12 cellular contexts compared by ENCODE assay signal in genomic region chr3:190338717-190339116, GRCh38. TPM values are rescaled to one million over a fixed set of nuclear protein-coding genes. Genes with fewer than 3 reads are reported as not detected.
DNase-seq lines count a peak whose midpoint lies in the region; ATAC-seq and TF ChIP-seq lines count a peak whose summit lies in the region.
"Had no signal": no experiment of that assay in that cellular context is flagged by ENCODE, and none has a peak within 500 bp of the region (broad histone marks: within the 10 kb centered on the region; RNA-seq: fewer than 3 reads in every experiment).

No MANE protein-coding gene starts in this region.

- peak; percentile 78 for DNase-seq in MCF 10A (ENCODE audit: unreplicated experiment)
- DNase-seq in breast epithelium (ENCODE audit: low spot score in 2 of 2), result no peak
- peak; percentile 41 for DNase-seq in RWPE1 (ENCODE audit: low spot score)
- peak; percentile 8 for DNase-seq in globus pallidus (ENCODE audit: low spot score)
- DNase-seq in upper lobe of right lung, result no peak
- no peak for DNase-seq in activated naive CD4-positive, alpha-beta T cell treated with anti-CD3 and anti-CD28 coated beads for 36 hours
- DNase-seq in stimulated activated naive CD8-positive, alpha-beta T cell treated with anti-CD3 and anti-CD28 coated beads, Interleukin-15, amount 100 ng/mL, for 72 hours, result no peak
- DNase-seq: gastrocnemius medialis, NCI-H1417 treated with DMSO at 0.1 percent for 48 hours had no signal

- CTCF ChIA-PET in MCF 10A (lab: Yijun Ruan, JAX) (interaction anchor here (0.5 to 6.9 kb wide), 10 partner anchors 15 to 352 kb away, joined by 3 to 102 read pairs (median 4); partner anchors contain the start of gene CLDN1), RWPE1 (lab: Yijun Ruan, JAX) (interaction anchor here (0.6 to 1.4 kb wide), 5 partner anchors 44 to 1557 kb away, joined by 3 to 4 read pairs (median 4); no protein-coding TSS in a partner anchor)
- CTCF ChIA-PET in activated naive CD4-positive, alpha-beta T cell treated with anti-CD3 and anti-CD28 coated beads for 36 hours (lab: Charles Lee), result interaction anchor here (1.1 to 1.4 kb wide), 3 partner anchors 17 to 372 kb away, joined by 3 to 6 read pairs (median 3); partner anchors contain the start of gene CLDN1

- H3K36me3 Mint-ChIP-seq in MCF 10A (ENCODE audit: insufficient read depth, unreplicated experiment), result no peaks in the 10 kb centered on the region
- no peaks in the 10 kb centered on the region for H3K36me3 Mint-ChIP-seq in activated naive CD4-positive, alpha-beta T cell treated with anti-CD3 and anti-CD28 coated beads for 36 hours (ENCODE audit: low read depth)

- H3K27ac Mint-ChIP-seq in MCF 10A (ENCODE audit: low read depth, unreplicated experiment), result peak overlapping the region; percentile 55
- H3K27ac Mint-ChIP-seq in activated naive CD4-positive, alpha-beta T cell treated with anti-CD3 and anti-CD28 coated beads for 36 hours, result no peak overlapping the region
- no peak overlapping the region for H3K27ac Mint-ChIP-seq in stimulated activated naive CD8-positive, alpha-beta T cell treated with anti-CD3 and anti-CD28 coated beads, Interleukin-15, amount 100 ng/mL, for 72 hours
- H3K27ac Mint-ChIP-seq: WTC11 had no signal

- no peak overlapping the region for H3K4me3 Mint-ChIP-seq in MCF 10A (ENCODE audit: unreplicated experiment)
- H3K4me3 Mint-ChIP-seq in activated naive CD4-positive, alpha-beta T cell treated with anti-CD3 and anti-CD28 coated beads for 36 hours, result no peak overlapping the region
- H3K4me3 Mint-ChIP-seq in stimulated activated naive CD8-positive, alpha-beta T cell treated with anti-CD3 and anti-CD28 coated beads, Interleukin-15, amount 100 ng/mL, for 72 hours, result no peak overlapping the region
- H3K4me3 Mint-ChIP-seq: central memory CD8-positive, alpha-beta T cell; WTC11 had no signal

- no peaks in the 10 kb centered on the region for H3K4me1 ChIP-seq in breast epithelium
- H3K4me1 ChIP-seq in upper lobe of right lung, result peaks cover 7% of the 10 kb centered on the region
- H3K4me1 ChIP-seq: gastrocnemius medialis had no signal

- no peak overlapping the region for H3K4me3 ChIP-seq in breast epithelium
- H3K4me3 ChIP-seq in upper lobe of right lung, result no peak overlapping the region
- H3K4me3 ChIP-seq: gastrocnemius medialis had no signal

- H3K36me3 ChIP-seq in breast epithelium (no peaks in the 10 kb centered on the region), upper lobe of right lung (no peaks in the 10 kb centered on the region)
- H3K36me3 ChIP-seq: gastrocnemius medialis had no signal

- no TSS peak for BruUV-seq in MCF 10A (replicated peaks; lab: Mats Ljungman, UMichigan)

- no peak for TF ChIP-seq CTCF in MCF 10A (IDR thresholded peaks at IDR 0.05; ENCODE audit: unreplicated experiment)
- no peak for TF ChIP-seq CTCF in breast epithelium (IDR thresholded peaks at IDR 0.05)
- no peak for TF ChIP-seq CTCF in RWPE1 (conservative IDR thresholded peaks at IDR 0.05; ENCODE audit: low read depth)
- TF ChIP-seq CTCF in upper lobe of right lung (IDR thresholded peaks at IDR 0.05), result no peak

- intact Hi-C loops in MCF 10A (cut with micrococcal nuclease), result no loop called here
- intact Hi-C loops in breast epithelium (cut with DNase I; ENCODE audit: low total_unique reads), result no loop called here
- intact Hi-C loops in upper lobe of right lung (cut with DNase I), result no loop called here
- intact Hi-C loops in activated naive CD4-positive, alpha-beta T cell treated with anti-CD3 and anti-CD28 coated beads for 36 hours (cut with micrococcal nuclease), result no loop called here

- H3K9me3 ChIP-seq in breast epithelium (no peaks in the 10 kb centered on the region), upper lobe of right lung (no peaks in the 10 kb centered on the region)
- H3K9me3 ChIP-seq: gastrocnemius medialis had no signal

- no peaks in the 10 kb centered on the region for H3K9me3 Mint-ChIP-seq in MCF 10A (ENCODE audit: unreplicated experiment)
- H3K9me3 Mint-ChIP-seq in activated naive CD4-positive, alpha-beta T cell treated with anti-CD3 and anti-CD28 coated beads for 36 hours, result peaks cover 5% of the 10 kb centered on the region
- peaks cover 5 to 8% of the 10 kb centered on the region in 2 donors for H3K9me3 Mint-ChIP-seq in stimulated activated naive CD8-positive, alpha-beta T cell treated with anti-CD3 and anti-CD28 coated beads, Interleukin-15, amount 100 ng/mL, for 72 hours
- H3K9me3 Mint-ChIP-seq: central memory CD8-positive, alpha-beta T cell had no signal

- TF ChIP-seq POLR2A in breast epithelium (IDR thresholded peaks at IDR 0.05) (no peak), GM18505 (IDR thresholded peaks at IDR 0.05; ENCODE audit: borderline replicate concordance, extremely low read depth, insufficient read depth, insufficient read length) (no peak)

- POLR2A ChIA-PET in MCF 10A (lab: Yijun Ruan, JAX), result interaction anchor here (0.5 to 8.5 kb wide), 24 partner anchors 8 to 222 kb away, joined by 3 to 215 read pairs (median 5); partner anchors contain the start of genes CLDN1, IL1RAP and P3H2
- POLR2A ChIA-PET in RWPE1 (lab: Yijun Ruan, JAX; ENCODE audit: low non-redundant PET), result no interaction called here

- H3K27ac ChIP-seq in breast epithelium (no peak overlapping the region), RWPE1 (no peak overlapping the region), upper lobe of right lung (no peak overlapping the region)
- H3K27ac ChIP-seq: gastrocnemius medialis had no signal

- H3K4me1 Mint-ChIP-seq in MCF 10A (ENCODE audit: insufficient read depth, unreplicated experiment), result peaks cover 40% of the 10 kb centered on the region
- H3K4me1 Mint-ChIP-seq in activated naive CD4-positive, alpha-beta T cell treated with anti-CD3 and anti-CD28 coated beads for 36 hours (ENCODE audit: low read depth), result peaks cover 3% of the 10 kb centered on the region
- no peaks in the 10 kb centered on the region for H3K4me1 Mint-ChIP-seq in stimulated activated naive CD8-positive, alpha-beta T cell treated with anti-CD3 and anti-CD28 coated beads, Interleukin-15, amount 100 ng/mL, for 72 hours
- H3K4me1 Mint-ChIP-seq: central memory CD8-positive, alpha-beta T cell; WTC11 had no signal

- H3K27me3 ChIP-seq in breast epithelium (no peaks in the 10 kb centered on the region), upper lobe of right lung (no peaks in the 10 kb centered on the region)
- H3K27me3 ChIP-seq: gastrocnemius medialis had no signal

- peak; percentile 80 for ATAC-seq in upper lobe of right lung
- ATAC-seq in GM18505 (IDR thresholded peaks at IDR 0.05; ENCODE audit: unreplicated experiment), result no peak
- no peak for ATAC-seq in stimulated activated naive CD8-positive, alpha-beta T cell treated with anti-CD3 and anti-CD28 coated beads, Interleukin-15, amount 100 ng/mL, for 72 hours
- ATAC-seq: gastrocnemius medialis had no signal

- no peaks in the 10 kb centered on the region for H3K27me3 Mint-ChIP-seq in MCF 10A (ENCODE audit: insufficient read depth, unreplicated experiment)
- H3K27me3 Mint-ChIP-seq in activated naive CD4-positive, alpha-beta T cell treated with anti-CD3 and anti-CD28 coated beads for 36 hours (ENCODE audit: low read depth), result peaks cover 2% of the 10 kb centered on the region
- peaks cover 26% of the 10 kb centered on the region for H3K27me3 Mint-ChIP-seq in stimulated activated naive CD8-positive, alpha-beta T cell treated with anti-CD3 and anti-CD28 coated beads, Interleukin-15, amount 100 ng/mL, for 72 hours

RNA-seq across cellular contexts. Expression of gene CLDN1, which starts 16.5 kb away (rescaled TPM):
- 197 and 263 TPM in 2 replicates for total RNA-seq in MCF 10A (2022)
- 10 to 100 TPM in 1 of 3 donors, 1 to 10 TPM in 1, under 1 TPM in 1; 0.80 to 51.8 (median 2.9) TPM for total RNA-seq in breast epithelium
- 14.6 TPM for total RNA-seq in upper lobe of right lung
- under 1 TPM; 0.88 to 0.96 TPM for total RNA-seq in activated naive CD4-positive, alpha-beta T cell treated with anti-CD3 and anti-CD28 coated beads for 36 hours

RNA-seq across cellular contexts. Expression of gene CLDN16, which starts 49.2 kb away (rescaled TPM):
- total RNA-seq in MCF 10A (2022), result 0.23 TPM in 1 of 2 replicates, not detected in the other
- total RNA-seq in breast epithelium, result under 1 TPM in 1 of 3 donors, not detected in 2; 0.29 TPM
- 0.14 TPM for total RNA-seq in upper lobe of right lung
- not detected for total RNA-seq in activated naive CD4-positive, alpha-beta T cell treated with anti-CD3 and anti-CD28 coated beads for 36 hours
- total RNA-seq: gastrocnemius medialis, WTC11 had no signal

Comparison
In these comparisons a context has a peak if more than half of its experiments do, and no peak if none do; other contexts are left out.
1. DNase-seq: peak in MCF 10A (single experiment), RWPE1 (single experiment) and globus pallidus (single experiment); none in breast epithelium (0 of 2), upper lobe of right lung (single experiment), activated naive CD4-positive, alpha-beta T cell treated with anti-CD3 and anti-CD28 coated beads for 36 hours (single experiment) and stimulated activated naive CD8-positive, alpha-beta T cell treated with anti-CD3 and anti-CD28 coated beads, Interleukin-15, amount 100 ng/mL, for 72 hours (0 of 2).